1 cellular context compared by ENCODE assay signal in the genomic region with DNA sequence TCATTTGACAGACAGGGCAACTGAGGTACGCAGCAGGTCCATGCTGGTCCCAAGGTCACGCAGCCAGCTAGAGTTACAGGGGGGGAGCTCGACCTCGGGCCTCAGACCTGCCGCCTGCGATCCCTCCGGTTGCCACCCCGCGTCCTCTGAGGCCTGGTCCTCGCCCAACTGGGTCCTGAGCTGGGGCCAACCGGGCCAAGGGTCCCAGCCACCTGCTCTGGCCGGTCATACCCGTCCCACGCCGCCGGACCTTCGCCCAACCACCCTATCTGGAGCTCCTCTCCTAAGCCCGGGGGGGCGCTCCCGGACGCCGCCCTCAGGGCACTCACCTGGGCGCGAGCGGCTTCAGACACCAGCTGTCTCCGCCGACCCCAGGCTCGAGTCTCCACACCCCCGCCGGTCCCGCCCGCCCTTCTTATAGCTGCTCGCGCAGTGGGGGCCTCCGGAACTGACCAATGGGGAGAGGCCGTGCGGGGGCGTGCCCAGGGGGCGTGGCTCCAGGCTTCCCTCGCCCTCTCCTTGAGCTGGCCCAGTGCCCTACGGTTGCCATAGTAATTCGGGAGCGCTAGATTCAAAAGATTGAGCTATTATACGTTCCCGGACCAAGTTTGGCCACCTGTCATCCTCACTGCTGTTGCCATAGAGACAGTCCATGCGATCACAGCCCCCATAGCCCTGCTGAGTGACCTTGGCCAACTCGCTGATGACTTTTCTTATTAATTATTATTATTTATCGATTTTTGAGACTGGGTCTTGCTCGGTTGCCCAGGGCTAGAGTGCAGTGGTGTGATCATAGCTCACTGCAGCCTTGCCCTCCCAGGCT.
TF ChIP-seq lines count a peak whose summit lies in the region.

Gene PLIN5, minus strand, starts transcription at position 389 of the 823 bp plus-strand sequence. CDS start 1,150 bp downstream, outside the sequence.

TF ChIP-seq in HepG2, 621 proteins besides CTCF, POLR2A, EP300 and RAD21 (continued from another document and continues in another):
- no peak for TF ChIP-seq PBX3 (CRISPR knock-in tag; IDR thresholded peaks at IDR 0.05; ENCODE audit: borderline replicate concordance)
- no peak for TF ChIP-seq ZNF713 (CRISPR knock-in tag; IDR thresholded peaks at IDR 0.05)
- TF ChIP-seq, protein P1, sequence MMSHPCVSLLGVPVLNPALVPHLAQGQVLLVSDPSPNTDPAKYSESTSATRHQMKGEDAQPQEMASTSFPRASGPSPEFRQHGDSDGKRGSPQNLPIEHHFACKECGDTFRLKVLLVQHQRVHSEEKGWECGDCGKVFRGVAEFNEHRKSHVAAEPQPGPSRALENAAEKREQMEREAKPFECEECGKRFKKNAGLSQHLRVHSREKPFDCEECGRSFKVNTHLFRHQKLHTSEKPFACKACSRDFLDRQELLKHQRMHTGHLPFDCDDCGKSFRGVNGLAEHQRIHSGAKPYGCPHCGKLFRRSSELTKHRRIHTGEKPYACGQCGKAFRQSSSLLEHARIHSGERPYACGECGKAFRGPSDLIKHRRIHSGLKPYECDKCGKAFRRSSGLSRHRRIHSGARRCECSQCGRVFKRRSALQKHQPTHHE (CRISPR knock-in tag; IDR thresholded peaks at IDR 0.05; ENCODE audit: borderline replicate concordance) = no peak
- TF ChIP-seq KLF9 (CRISPR knock-in tag; IDR thresholded peaks at IDR 0.05; ENCODE audit: low read depth) = peak; percentile 95; the same call in 1 of the 2 replicates
- TF ChIP-seq ZNF33B (CRISPR knock-in tag; IDR thresholded peaks at IDR 0.05) = no peak
- TF ChIP-seq SIX1 (CRISPR knock-in tag; IDR thresholded peaks at IDR 0.05; ENCODE audit: borderline replicate concordance) = no peak
- no peak for TF ChIP-seq ZNF234 (CRISPR knock-in tag; conservative IDR thresholded peaks at IDR 0.05)
- TF ChIP-seq ARNTL (CRISPR knock-in tag; IDR thresholded peaks at IDR 0.05) = no peak
- TF ChIP-seq ZSCAN30 (CRISPR knock-in tag; IDR thresholded peaks at IDR 0.05) = no peak
- no peak for TF ChIP-seq ZNF543 (CRISPR knock-in tag; IDR thresholded peaks at IDR 0.05)
- no peak for TF ChIP-seq RARG (CRISPR knock-in tag; IDR thresholded peaks at IDR 0.05; ENCODE audit: low read depth)
- TF ChIP-seq, protein P2, sequence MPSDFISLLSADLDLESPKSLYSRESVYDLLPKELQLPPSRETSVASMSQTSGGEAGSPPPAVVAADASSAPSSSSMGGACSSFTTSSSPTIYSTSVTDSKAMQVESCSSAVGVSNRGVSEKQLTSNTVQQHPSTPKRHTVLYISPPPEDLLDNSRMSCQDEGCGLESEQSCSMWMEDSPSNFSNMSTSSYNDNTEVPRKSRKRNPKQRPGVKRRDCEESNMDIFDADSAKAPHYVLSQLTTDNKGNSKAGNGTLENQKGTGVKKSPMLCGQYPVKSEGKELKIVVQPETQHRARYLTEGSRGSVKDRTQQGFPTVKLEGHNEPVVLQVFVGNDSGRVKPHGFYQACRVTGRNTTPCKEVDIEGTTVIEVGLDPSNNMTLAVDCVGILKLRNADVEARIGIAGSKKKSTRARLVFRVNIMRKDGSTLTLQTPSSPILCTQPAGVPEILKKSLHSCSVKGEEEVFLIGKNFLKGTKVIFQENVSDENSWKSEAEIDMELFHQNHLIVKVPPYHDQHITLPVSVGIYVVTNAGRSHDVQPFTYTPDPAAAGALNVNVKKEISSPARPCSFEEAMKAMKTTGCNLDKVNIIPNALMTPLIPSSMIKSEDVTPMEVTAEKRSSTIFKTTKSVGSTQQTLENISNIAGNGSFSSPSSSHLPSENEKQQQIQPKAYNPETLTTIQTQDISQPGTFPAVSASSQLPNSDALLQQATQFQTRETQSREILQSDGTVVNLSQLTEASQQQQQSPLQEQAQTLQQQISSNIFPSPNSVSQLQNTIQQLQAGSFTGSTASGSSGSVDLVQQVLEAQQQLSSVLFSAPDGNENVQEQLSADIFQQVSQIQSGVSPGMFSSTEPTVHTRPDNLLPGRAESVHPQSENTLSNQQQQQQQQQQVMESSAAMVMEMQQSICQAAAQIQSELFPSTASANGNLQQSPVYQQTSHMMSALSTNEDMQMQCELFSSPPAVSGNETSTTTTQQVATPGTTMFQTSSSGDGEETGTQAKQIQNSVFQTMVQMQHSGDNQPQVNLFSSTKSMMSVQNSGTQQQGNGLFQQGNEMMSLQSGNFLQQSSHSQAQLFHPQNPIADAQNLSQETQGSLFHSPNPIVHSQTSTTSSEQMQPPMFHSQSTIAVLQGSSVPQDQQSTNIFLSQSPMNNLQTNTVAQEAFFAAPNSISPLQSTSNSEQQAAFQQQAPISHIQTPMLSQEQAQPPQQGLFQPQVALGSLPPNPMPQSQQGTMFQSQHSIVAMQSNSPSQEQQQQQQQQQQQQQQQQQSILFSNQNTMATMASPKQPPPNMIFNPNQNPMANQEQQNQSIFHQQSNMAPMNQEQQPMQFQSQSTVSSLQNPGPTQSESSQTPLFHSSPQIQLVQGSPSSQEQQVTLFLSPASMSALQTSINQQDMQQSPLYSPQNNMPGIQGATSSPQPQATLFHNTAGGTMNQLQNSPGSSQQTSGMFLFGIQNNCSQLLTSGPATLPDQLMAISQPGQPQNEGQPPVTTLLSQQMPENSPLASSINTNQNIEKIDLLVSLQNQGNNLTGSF (CRISPR knock-in tag; IDR thresholded peaks at IDR 0.05) = no peak
- TF ChIP-seq TOE1 (CRISPR knock-in tag; IDR thresholded peaks at IDR 0.05) = no peak
- no peak for TF ChIP-seq NR1H2 (CRISPR knock-in tag; IDR thresholded peaks at IDR 0.05; ENCODE audit: borderline replicate concordance, low read depth)
- no peak for TF ChIP-seq SNRNP70 (IDR thresholded peaks at IDR 0.05; ENCODE audit: low read depth, low read length)
- no peak for TF ChIP-seq NFKB2 (CRISPR knock-in tag; IDR thresholded peaks at IDR 0.05; ENCODE audit: borderline replicate concordance)
- TF ChIP-seq TARDBP (CRISPR knock-in tag; IDR thresholded peaks at IDR 0.05) = no peak
- TF ChIP-seq ZNF576 (CRISPR knock-in tag; IDR thresholded peaks at IDR 0.05) = no peak
- TF ChIP-seq REL (CRISPR knock-in tag; conservative IDR thresholded peaks at IDR 0.05) = no peak
- no peak for TF ChIP-seq TEAD3 (CRISPR knock-in tag; optimal IDR thresholded peaks at IDR 0.05; ENCODE audit: borderline replicate concordance)
- no peak for TF ChIP-seq PHF5A (CRISPR knock-in tag; IDR thresholded peaks at IDR 0.05; ENCODE audit: low read depth, unreplicated experiment)
- TF ChIP-seq ZNF260 (CRISPR knock-in tag; IDR thresholded peaks at IDR 0.05; ENCODE audit: borderline replicate concordance, low read depth) = no peak
- TF ChIP-seq TRIM24 (CRISPR knock-in tag; IDR thresholded peaks at IDR 0.05) = no peak
- TF ChIP-seq ZFP62 (CRISPR knock-in tag; IDR thresholded peaks at IDR 0.05) = no peak
- TF ChIP-seq ZNF235 (CRISPR knock-in tag; IDR thresholded peaks at IDR 0.05; ENCODE audit: borderline replicate concordance) = no peak
- TF ChIP-seq ZNF790 (CRISPR knock-in tag; IDR thresholded peaks at IDR 0.05; ENCODE audit: borderline replicate concordance) = no peak
- TF ChIP-seq, protein P3, sequence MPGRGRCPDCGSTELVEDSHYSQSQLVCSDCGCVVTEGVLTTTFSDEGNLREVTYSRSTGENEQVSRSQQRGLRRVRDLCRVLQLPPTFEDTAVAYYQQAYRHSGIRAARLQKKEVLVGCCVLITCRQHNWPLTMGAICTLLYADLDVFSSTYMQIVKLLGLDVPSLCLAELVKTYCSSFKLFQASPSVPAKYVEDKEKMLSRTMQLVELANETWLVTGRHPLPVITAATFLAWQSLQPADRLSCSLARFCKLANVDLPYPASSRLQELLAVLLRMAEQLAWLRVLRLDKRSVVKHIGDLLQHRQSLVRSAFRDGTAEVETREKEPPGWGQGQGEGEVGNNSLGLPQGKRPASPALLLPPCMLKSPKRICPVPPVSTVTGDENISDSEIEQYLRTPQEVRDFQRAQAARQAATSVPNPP (CRISPR knock-in tag; IDR thresholded peaks at IDR 0.05) = 0 out of 2 replicates have a peak, but pooled peaks have one; percentile 34
- peak; percentile 69 for TF ChIP-seq RBM39 (IDR thresholded peaks at IDR 0.05; ENCODE audit: low read depth, low read length, poor library complexity, severe bottlenecking)
- TF ChIP-seq, protein P4, sequence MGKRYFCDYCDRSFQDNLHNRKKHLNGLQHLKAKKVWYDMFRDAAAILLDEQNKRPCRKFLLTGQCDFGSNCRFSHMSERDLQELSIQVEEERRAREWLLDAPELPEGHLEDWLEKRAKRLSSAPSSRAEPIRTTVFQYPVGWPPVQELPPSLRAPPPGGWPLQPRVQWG (CRISPR knock-in tag; IDR thresholded peaks at IDR 0.05; ENCODE audit: borderline replicate concordance, low read depth) = no peak
- TF ChIP-seq KMT2B (CRISPR knock-in tag; IDR thresholded peaks at IDR 0.05) = no peak
- TF ChIP-seq NFE2L1 (CRISPR knock-in tag; IDR thresholded peaks at IDR 0.05; ENCODE audit: borderline replicate concordance) = no peak
- no peak for TF ChIP-seq NR2F6 (IDR thresholded peaks at IDR 0.05)
- TF ChIP-seq NR2F6 (CRISPR knock-in tag; IDR thresholded peaks at IDR 0.05) = 0 out of 2 replicates have a peak, but pooled peaks have one; percentile 8
- no peak for TF ChIP-seq ZNF580 (CRISPR knock-in tag; IDR thresholded peaks at IDR 0.05; ENCODE audit: borderline replicate concordance, low read depth)
- no peak for TF ChIP-seq ZNF672 (CRISPR knock-in tag; IDR thresholded peaks at IDR 0.05)
- TF ChIP-seq ZIK1 (CRISPR knock-in tag; IDR thresholded peaks at IDR 0.05; ENCODE audit: borderline replicate concordance, low read depth) = no peak
- no peak for TF ChIP-seq ZNF512B (CRISPR knock-in tag; IDR thresholded peaks at IDR 0.05; ENCODE audit: borderline replicate concordance)
- no peak for TF ChIP-seq ZSCAN29 (CRISPR knock-in tag; conservative IDR thresholded peaks at IDR 0.05)
- no peak for TF ChIP-seq SCMH1 (CRISPR knock-in tag; IDR thresholded peaks at IDR 0.05; ENCODE audit: borderline replicate concordance)
- no peak for TF ChIP-seq ZNF224 (CRISPR knock-in tag; IDR thresholded peaks at IDR 0.05)
- TF ChIP-seq, protein P5, sequence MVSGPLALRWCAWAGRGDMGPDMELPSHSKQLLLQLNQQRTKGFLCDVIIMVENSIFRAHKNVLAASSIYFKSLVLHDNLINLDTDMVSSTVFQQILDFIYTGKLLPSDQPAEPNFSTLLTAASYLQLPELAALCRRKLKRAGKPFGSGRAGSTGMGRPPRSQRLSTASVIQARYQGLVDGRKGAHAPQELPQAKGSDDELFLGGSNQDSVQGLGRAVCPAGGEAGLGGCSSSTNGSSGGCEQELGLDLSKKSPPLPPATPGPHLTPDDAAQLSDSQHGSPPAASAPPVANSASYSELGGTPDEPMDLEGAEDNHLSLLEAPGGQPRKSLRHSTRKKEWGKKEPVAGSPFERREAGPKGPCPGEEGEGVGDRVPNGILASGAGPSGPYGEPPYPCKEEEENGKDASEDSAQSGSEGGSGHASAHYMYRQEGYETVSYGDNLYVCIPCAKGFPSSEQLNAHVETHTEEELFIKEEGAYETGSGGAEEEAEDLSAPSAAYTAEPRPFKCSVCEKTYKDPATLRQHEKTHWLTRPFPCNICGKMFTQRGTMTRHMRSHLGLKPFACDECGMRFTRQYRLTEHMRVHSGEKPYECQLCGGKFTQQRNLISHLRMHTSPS (CRISPR knock-in tag; IDR thresholded peaks at IDR 0.05; ENCODE audit: low read depth) = 0 out of 2 replicates have a peak, but pooled peaks have one; percentile 32
- no peak for TF ChIP-seq ZNF34 (CRISPR knock-in tag; IDR thresholded peaks at IDR 0.05; ENCODE audit: borderline replicate concordance)
- TF ChIP-seq NAIF1 (CRISPR knock-in tag; IDR thresholded peaks at IDR 0.05; ENCODE audit: borderline replicate concordance) = no peak
- TF ChIP-seq ZNF724P (CRISPR knock-in tag; IDR thresholded peaks at IDR 0.05; ENCODE audit: borderline replicate concordance) = no peak
- 0 out of 2 replicates have a peak, but pooled peaks have one; percentile 30 for TF ChIP-seq GATAD1 (CRISPR knock-in tag; IDR thresholded peaks at IDR 0.05)
- TF ChIP-seq ZNF619 (CRISPR knock-in tag; IDR thresholded peaks at IDR 0.05) = no peak
- TF ChIP-seq TAF1 (CRISPR knock-in tag; IDR thresholded peaks at IDR 0.05) = peak; percentile 22; the same call in 1 of the 2 replicates
- TF ChIP-seq, protein P6, sequence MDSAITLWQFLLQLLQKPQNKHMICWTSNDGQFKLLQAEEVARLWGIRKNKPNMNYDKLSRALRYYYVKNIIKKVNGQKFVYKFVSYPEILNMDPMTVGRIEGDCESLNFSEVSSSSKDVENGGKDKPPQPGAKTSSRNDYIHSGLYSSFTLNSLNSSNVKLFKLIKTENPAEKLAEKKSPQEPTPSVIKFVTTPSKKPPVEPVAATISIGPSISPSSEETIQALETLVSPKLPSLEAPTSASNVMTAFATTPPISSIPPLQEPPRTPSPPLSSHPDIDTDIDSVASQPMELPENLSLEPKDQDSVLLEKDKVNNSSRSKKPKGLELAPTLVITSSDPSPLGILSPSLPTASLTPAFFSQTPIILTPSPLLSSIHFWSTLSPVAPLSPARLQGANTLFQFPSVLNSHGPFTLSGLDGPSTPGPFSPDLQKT (CRISPR knock-in tag; IDR thresholded peaks at IDR 0.05; ENCODE audit: borderline replicate concordance) = no peak
- 0 out of 2 replicates have a peak, but pooled peaks have one; percentile 43 for TF ChIP-seq SMYD3 (CRISPR knock-in tag; IDR thresholded peaks at IDR 0.05)
